Comparison of ENCODE assay signal across 37 cellular contexts in genomic region chr12:54692353-54692752, GRCh38. TPM values are rescaled to one million over a fixed set of nuclear protein-coding genes. Genes with fewer than 3 reads are reported as not detected.
"Had no signal": no experiment of that assay in that cellular context is flagged by ENCODE, and none has a peak within 500 bp of the region (broad histone marks: within the 10 kb centered on the region; RNA-seq: fewer than 3 reads in every experiment).

No MANE protein-coding gene starts in this region.

- H3K36me3 ChIP-seq: brain microvascular endothelial cell, colonic mucosa had no signal

- H3K4me1 ChIP-seq: colonic mucosa had no signal

- DNase-seq: activated B cell treated with CpG ODN at 0.5 μM for 24 hours; activated CD4-positive, alpha-beta memory T cell treated with anti-CD3 and anti-CD28 coated beads, Interleukin-2, amount 10 ng/mL, durations not matched to agents 7 days and 5 days; activated CD4-positive, alpha-beta T cell treated with anti-CD3 and anti-CD28 coated beads for 4 hours; activated CD4-positive, CD25-positive, alpha-beta regulatory T cell treated with anti-CD3 and anti-CD28 coated beads, Interleukin-2, amount 50 U/mL, for 72 hours; activated CD8-positive, alpha-beta memory T cell treated with anti-CD3 and anti-CD28 coated beads for 24 hours; activated CD8-positive, alpha-beta memory T cell treated with anti-CD3 and anti-CD28 coated beads, Interleukin-2, amount 10 ng/mL, durations not matched to agents 7 days and 5 days; activated CD8-positive, alpha-beta memory T cell treated with anti-CD3 and anti-CD28 coated beads, Interleukin-2, amount 50 U/mL, for 48 hours; activated effector memory CD4-positive, alpha-beta T cell treated with anti-CD3 and anti-CD28 coated beads, Interleukin-2, amount 50 U/mL, for 16 hours; activated naive CD4-positive, alpha-beta T cell; activated naive CD4-positive, alpha-beta T cell treated with anti-CD3 and anti-CD28 coated beads, Interleukin-2, amount 50 U/mL, for 16 hours; activated naive CD8-positive, alpha-beta T cell treated with anti-CD3 and anti-CD28 coated beads for 36 hours; activated T-cell treated with anti-CD3 and anti-CD28 coated beads, Interleukin-2, amount 50 U/mL, for 1 hour; activated T-cell treated with anti-CD3 and anti-CD28 coated beads, Interleukin-2, amount 50 U/mL, for 72 hours; amniotic stem cell; aorta; brain microvascular endothelial cell; colonic mucosa; NCI-H1105; NCI-H1417 treated with DMSO at 0.1 percent for 48 hours; NCI-H187 treated with DMSO at 0.1 percent for 48 hours; NCI-H2081; NCI-H345; NCI-H524 treated with DMSO at 0.1 percent for 48 hours; NCI-H748 treated with DMSO at 0.1 percent for 48 hours; NK-92 treated with Interleukin-12 subunit alpha and Interleukin-12 subunit beta, amount 100 ng/mL, for 24 hours; PC-9; Right ventricle myocardium superior; SW 1271; T-helper 1 cell; T-helper 2 cell; T-helper 9 cell had no signal

- H3K9me3 ChIP-seq: colonic mucosa had no signal

- H3K27me3 ChIP-seq: brain microvascular endothelial cell, colonic mucosa had no signal

- H3K4me3 ChIP-seq: colonic mucosa, PC-9 had no signal

- ATAC-seq: activated CD8-positive, alpha-beta memory T cell treated with anti-CD3 and anti-CD28 coated beads, Interleukin-2, amount 10 ng/mL, durations not matched to agents 7 days and 5 days; activated T-cell treated with anti-CD3 and anti-CD28 coated beads, Interleukin-2, amount 50 U/mL, for 72 hours; activated T-helper 17 cell treated with anti-CD3 and anti-CD28 coated beads, Interleukin-2, amount 50 U/mL, for 72 hours had no signal

- H3K27ac ChIP-seq: brain microvascular endothelial cell, colonic mucosa, PC-9, VCaP had no signal

RNA-seq across cellular contexts. Expression of gene DCD, which starts 44.2 kb away (rescaled TPM):
- total RNA-seq: activated B cell treated with CpG ODN at 0.5 μM for 24 hours; activated CD4-positive, alpha-beta memory T cell treated with anti-CD3 and anti-CD28 coated beads, Interleukin-2, amount 10 ng/mL, durations not matched to agents 7 days and 5 days; activated CD8-positive, alpha-beta memory T cell treated with anti-CD3 and anti-CD28 coated beads, Interleukin-2, amount 10 ng/mL, durations not matched to agents 7 days and 5 days; activated naive CD8-positive, alpha-beta T cell treated with anti-CD3 and anti-CD28 coated beads for 36 hours; activated T-cell treated with anti-CD3 and anti-CD28 coated beads, Interleukin-2, amount 50 U/mL, for 72 hours; activated T-helper 17 cell treated with anti-CD3 and anti-CD28 coated beads, Interleukin-2, amount 50 U/mL, for 72 hours; aorta; chondrocyte; colonic mucosa; MCF 10A; NCI-H460; OCI-LY7; PC-9; Right ventricle myocardium superior had no signal

RNA-seq across cellular contexts. Expression of gene LACRT, which starts 57.7 kb away (rescaled TPM):
- total RNA-seq: activated B cell treated with CpG ODN at 0.5 μM for 24 hours; activated CD4-positive, alpha-beta memory T cell treated with anti-CD3 and anti-CD28 coated beads, Interleukin-2, amount 10 ng/mL, durations not matched to agents 7 days and 5 days; activated CD8-positive, alpha-beta memory T cell treated with anti-CD3 and anti-CD28 coated beads, Interleukin-2, amount 10 ng/mL, durations not matched to agents 7 days and 5 days; activated naive CD8-positive, alpha-beta T cell treated with anti-CD3 and anti-CD28 coated beads for 36 hours; activated T-cell treated with anti-CD3 and anti-CD28 coated beads, Interleukin-2, amount 50 U/mL, for 72 hours; activated T-helper 17 cell treated with anti-CD3 and anti-CD28 coated beads, Interleukin-2, amount 50 U/mL, for 72 hours; aorta; chondrocyte; colonic mucosa; MCF 10A; NCI-H460; OCI-LY7; PC-9; Right ventricle myocardium superior had no signal
